Comparison of ENCODE assay signal across 13 cellular contexts in genomic region chr1:154000420-154000819, GRCh38. TPM values are rescaled to one million over a fixed set of nuclear protein-coding genes. Genes with fewer than 3 reads are reported as not detected.
A peak's percentile ranks its signal among the peaks of the same experiment; 100 is the strongest.
DNase-seq lines count a peak whose midpoint lies in the region; ATAC-seq, FAIRE-seq and TF ChIP-seq lines count a peak whose summit lies in the region.
"Had no signal": no experiment of that assay in that cellular context is flagged by ENCODE, and none has a peak within 500 bp of the region (broad histone marks: within the 10 kb centered on the region; RNA-seq: fewer than 3 reads in every experiment).

No MANE protein-coding gene starts in this region.

- peak; percentile 63 for ATAC-seq in K562
- no peak for ATAC-seq in HG02840 (IDR thresholded peaks at IDR 0.05; ENCODE audit: low FRiP score, unreplicated experiment)
- ATAC-seq: GM12878 had no signal

- DNase-seq in Caco-2: no peak
- DNase-seq in K562 (ENCODE audit: extremely low read depth in 1 of 4, low spot score in 3 of 4): no peak
- no peak for DNase-seq in mesothelial cell of epicardium (ENCODE audit: low spot score in 2 of 2, unreplicated experiment in 2 of 2)
- DNase-seq in KG1 (lab: John Stamatoyannopoulos, UW): no peak
- DNase-seq in NCI-H187 treated with DMSO at 0.1 percent for 48 hours (lab: John Stamatoyannopoulos, UW): no peak
- DNase-seq: DMS79, HCEC 1CT, HFFc6 had no signal

- H3K4me3 Mint-ChIP-seq in Caco-2 (ENCODE audit: unreplicated experiment): no peak overlapping the region
- H3K4me3 Mint-ChIP-seq in mesothelial cell of epicardium: no peak overlapping the region
- H3K4me3 Mint-ChIP-seq: HFFc6 had no signal

- WGBS in K562 (ENCODE audit: insufficient coverage, low coverage, missing lambda C conversion rate): 32% methylated on average over 4 of the region's 4 CpGs

- no peak overlapping the region for H3K9ac ChIP-seq in K562 (ENCODE audit: insufficient read depth in 1 of 2, low read depth in 2 of 2, low read length in 2 of 2)

- H3K36me3 Mint-ChIP-seq in Caco-2 (ENCODE audit: insufficient read depth, unreplicated experiment) (peaks cover 26% of the 10 kb centered on the region), mesothelial cell of epicardium (peaks cover 4% of the 10 kb centered on the region)

- CTCF ChIA-PET in Caco-2 (lab: Charles Lee) (no interaction called here), K562 (lab: Yijun Ruan, JAX; ENCODE audit: low intra/inter-chr PET ratio) (no interaction called here)

- TF ChIP-seq CTCF in Caco-2 (IDR thresholded peaks at IDR 0.05; ENCODE audit: insufficient read depth in 1 of 2, low read depth in 1 of 2, low read length in 1 of 2, severe bottlenecking in 1 of 2, unreplicated experiment in 1 of 2): no peak
- TF ChIP-seq CTCF in K562 (IDR thresholded peaks at IDR 0.05 in 2 of 3, conservative IDR thresholded peaks at IDR 0.05 in 1 of 3; ENCODE audit: insufficient read depth in 2 of 3, low read depth in 1 of 3, low read length in 3 of 3): no peak
- TF ChIP-seq CTCF in mesothelial cell of epicardium (IDR thresholded peaks at IDR 0.05; ENCODE audit: unreplicated experiment): no peak

- no peaks in the 10 kb centered on the region for H4K20me1 ChIP-seq in K562 (replicated peaks; ENCODE audit: control insufficient read depth, insufficient read depth, low read length)

- intact Hi-C loops in Caco-2 (cut with micrococcal nuclease; ENCODE audit: unreplicated experiment) (loop anchor here (5.0 kb wide), 3 partner anchors 102 to 272 kb away; partner anchors contain the start of gene HAX1), K562 (cut with micrococcal nuclease) (no loop called here)

- H3K27ac ChIP-seq in K562 (ENCODE audit: extremely low read depth, low read depth, low read length): no peak overlapping the region
- H3K27ac ChIP-seq: 22Rv1, HL-60 had no signal

- H3K36me3 ChIP-seq in Caco-2 (ENCODE audit: control insufficient read depth, insufficient read depth, low read length) (no peaks in the 10 kb centered on the region), K562 (ENCODE audit: control insufficient read depth, insufficient read depth, low read length) (peaks cover 3% of the 10 kb centered on the region; the same call in 1 of the 3 replicates)

- TF ChIP-seq RAD21 in K562 (CRISPR knock-in tag; conservative IDR thresholded peaks at IDR 0.05 in 1 of 2, IDR thresholded peaks at IDR 0.05 in 1 of 2): no peak

- H3K4me1 ChIP-seq in Caco-2 (peaks cover 32% of the 10 kb centered on the region), K562 (replicated peaks in 1 of 2; ENCODE audit: control insufficient read depth in 2 of 2, insufficient read depth in 2 of 2, low read length in 2 of 2) (no peaks in the 10 kb centered on the region; a peak in 1 of 5 replicates)

- no peak overlapping the region for H3K4me3 ChIP-seq in Caco-2 (ENCODE audit: low read depth, low read length)
- H3K4me3 ChIP-seq in K562: no peak overlapping the region
- H3K4me3 ChIP-seq: GM12878 had no signal

- H2AFZ ChIP-seq in K562 (ENCODE audit: low read depth, low read length): no peak overlapping the region

- H3K4me1 Mint-ChIP-seq in Caco-2 (ENCODE audit: low read depth, unreplicated experiment): peaks cover 16% of the 10 kb centered on the region
- H3K4me1 Mint-ChIP-seq in mesothelial cell of epicardium: peaks cover 19% of the 10 kb centered on the region

- no peaks in the 10 kb centered on the region for H3K9me1 ChIP-seq in K562 (ENCODE audit: control insufficient read depth, insufficient read depth, low read length)

- no peak for TF ChIP-seq POLR2A in K562 (conservative IDR thresholded peaks at IDR 0.05)

- H3K9me3 Mint-ChIP-seq in Caco-2 (ENCODE audit: unreplicated experiment) (peaks cover 4% of the 10 kb centered on the region), mesothelial cell of epicardium (no peaks in the 10 kb centered on the region)
- H3K9me3 Mint-ChIP-seq: HFFc6 had no signal

- POLR2A ChIA-PET in Caco-2 (lab: Charles Lee) (no interaction called here), K562 (lab: Yijun Ruan, JAX) (interaction anchor here (0.6 to 6.0 kb wide), 4 partner anchors 8 to 468 kb away, joined by 3 to 83 read pairs (median 3); partner anchors contain the start of gene RPS27)

- no peak for TF ChIP-seq EP300 in K562 (IDR thresholded peaks at IDR 0.05; ENCODE audit: low read length)

- 0 out of 2 replicates have a peak, but pooled peaks cover 4% of the 10 kb centered on the region for H3K9me3 ChIP-seq in Caco-2
- H3K9me3 ChIP-seq in K562 (replicated peaks; ENCODE audit: control insufficient read depth, insufficient read depth, low read depth, low read length): no peaks in the 10 kb centered on the region

- BruUV-seq in Caco-2 (replicated peaks; lab: Mats Ljungman, UMichigan) (no TSS peak), K562 (replicated peaks; lab: Mats Ljungman, UMichigan) (no TSS peak)

- H3K4me2 ChIP-seq in K562 (ENCODE audit: insufficient read depth, low read length): no peak overlapping the region

- in situ Hi-C loops in K562 (cut with MboI): no loop called here

- FAIRE-seq in K562 (lab: Jason Lieb, UNC): no peak
- FAIRE-seq: GM12878, GM18507 had no signal

- H3K27me3 Mint-ChIP-seq in Caco-2 (ENCODE audit: insufficient read depth, unreplicated experiment) (no peaks in the 10 kb centered on the region), mesothelial cell of epicardium (ENCODE audit: low read depth) (no peaks in the 10 kb centered on the region)

- H3K79me2 ChIP-seq in K562 (ENCODE audit: control insufficient read depth, insufficient read depth, low read length): no peaks in the 10 kb centered on the region

- no peaks in the 10 kb centered on the region for H3K27me3 ChIP-seq in Caco-2 (replicated peaks; ENCODE audit: control insufficient read depth, insufficient read depth, low read length)
- no peaks in the 10 kb centered on the region for H3K27me3 ChIP-seq in K562 (ENCODE audit: control insufficient read depth in 2 of 2, insufficient read depth in 2 of 2, low read length in 2 of 2)

- peak overlapping the region; percentile 97 for H3K27ac Mint-ChIP-seq in Caco-2 (ENCODE audit: unreplicated experiment)
- H3K27ac Mint-ChIP-seq in mesothelial cell of epicardium: peak overlapping the region; percentile 97
- H3K27ac Mint-ChIP-seq: HFFc6 had no signal

RNA-seq across cellular contexts. Expression of gene RPS27, which starts 9.9 kb away (rescaled TPM):
- 2,648 and 2,676 TPM in 2 replicates for total RNA-seq in Caco-2 (2022)
- total RNA-seq in K562 (2011; cell fraction: chromatin; rRNA removed; ENCODE audit: low replicate concordance): 416 and 654 TPM in 2 replicates
- total RNA-seq in K562 (2011; cell fraction: nucleolus; rRNA removed): 1,097 and 1,212 TPM in 2 replicates
- total RNA-seq in K562 (2011; cell fraction: nucleoplasm; rRNA removed): 1,445 and 2,827 TPM in 2 replicates
- 2,623 and 3,670 TPM in 2 replicates for total RNA-seq in K562 (2014; rRNA removed)
- 9,218 and 10,330 TPM in 2 replicates for total RNA-seq in K562 (2014; rRNA removed; fragmentation: Illumina TruSeq; extraction: Trizol)
- 6,260 and 6,706 TPM in 2 replicates for total RNA-seq in K562 (2015; rRNA removed; fragmentation: Illumina TruSeq; extraction: Trizol)
- total RNA-seq in K562 (2021): 2,091 and 2,307 TPM in 2 replicates
- 9,377 and 10,263 TPM in 2 replicates for polyA plus RNA-seq in K562 (2011; rRNA removed)
- 4,075 and 4,977 TPM in 2 replicates for polyA plus RNA-seq in K562 (2011; cell fraction: cytosol; rRNA removed)
- 2,986 and 4,801 TPM in 2 replicates for polyA plus RNA-seq in K562 (2011; cell fraction: nucleus; rRNA removed)
- 8,193 and 8,500 TPM in 2 replicates for polyA plus RNA-seq in K562 (2012)
- 9,201 and 9,484 TPM in 2 replicates for polyA plus RNA-seq in K562 (2014; fragmentation: Illumina TruSeq; extraction: Trizol)
- polyA plus RNA-seq in K562 (2014; fragmentation: Nextera tagmentation; extraction: Ambion mirVana): 1,000 to 10,000 TPM; 6,302 to 8,843 TPM
- polyA plus RNA-seq in K562 (2014; rRNA removed): 6,001 and 6,844 TPM in 2 replicates
- polyA minus RNA-seq in K562 (2011; rRNA and poly(A)+ RNA removed): 764 and 943 TPM in 2 replicates
- 469 and 481 TPM in 2 replicates for polyA minus RNA-seq in K562 (2011; cell fraction: cytosol; rRNA and poly(A)+ RNA removed)
- 274 and 543 TPM in 2 replicates for polyA minus RNA-seq in K562 (2011; cell fraction: nucleus; rRNA and poly(A)+ RNA removed)
- total RNA-seq in mesothelial cell of epicardium: 2,145 to 2,266 TPM (median 2,211 TPM) in 3 replicates

RNA-seq across cellular contexts. Expression of gene RAB13, which starts 14.3 kb away (rescaled TPM):
- total RNA-seq in Caco-2 (2022): 77.4 and 79.3 TPM in 2 replicates
- 18.1 and 19.7 TPM in 2 replicates for total RNA-seq in K562 (2011; cell fraction: chromatin; rRNA removed; ENCODE audit: low replicate concordance)
- 11.4 and 14.2 TPM in 2 replicates for total RNA-seq in K562 (2011; cell fraction: nucleolus; rRNA removed)
- 15.5 and 25.3 TPM in 2 replicates for total RNA-seq in K562 (2011; cell fraction: nucleoplasm; rRNA removed)
- 29.0 and 32.3 TPM in 2 replicates for total RNA-seq in K562 (2014; rRNA removed)
- 33.5 and 37.2 TPM in 2 replicates for total RNA-seq in K562 (2014; rRNA removed; fragmentation: Illumina TruSeq; extraction: Trizol)
- 37.2 and 39.8 TPM in 2 replicates for total RNA-seq in K562 (2015; rRNA removed; fragmentation: Illumina TruSeq; extraction: Trizol)
- total RNA-seq in K562 (2021): 53.4 and 66.2 TPM in 2 replicates
- 42.2 and 62.0 TPM in 2 replicates for polyA plus RNA-seq in K562 (2011; rRNA removed)
- polyA plus RNA-seq in K562 (2011; cell fraction: cytosol; rRNA removed): 34.9 and 37.6 TPM in 2 replicates
- 16.6 and 18.3 TPM in 2 replicates for polyA plus RNA-seq in K562 (2011; cell fraction: nucleus; rRNA removed)
- 146 and 152 TPM in 2 replicates for polyA plus RNA-seq in K562 (2012)
- polyA plus RNA-seq in K562 (2014; fragmentation: Illumina TruSeq; extraction: Trizol): 91.4 and 100 TPM in 2 replicates
- 10 to 100 TPM; 22.3 to 28.6 TPM for polyA plus RNA-seq in K562 (2014; fragmentation: Nextera tagmentation; extraction: Ambion mirVana)
- 68.4 and 80.2 TPM in 2 replicates for polyA plus RNA-seq in K562 (2014; rRNA removed)
- polyA minus RNA-seq in K562 (2011; rRNA and poly(A)+ RNA removed): 47.3 and 54.9 TPM in 2 replicates
- polyA minus RNA-seq in K562 (2011; cell fraction: cytosol; rRNA and poly(A)+ RNA removed): 20.3 and 21.0 TPM in 2 replicates
- 7.7 and 10.7 TPM in 2 replicates for polyA minus RNA-seq in K562 (2011; cell fraction: nucleus; rRNA and poly(A)+ RNA removed)
- 87.7 to 92.0 TPM (median 90.2 TPM) in 3 replicates for total RNA-seq in mesothelial cell of epicardium

RNA-seq across cellular contexts. Expression of gene JTB, which starts 22.9 kb away (rescaled TPM):
- total RNA-seq in Caco-2 (2022): 123 and 124 TPM in 2 replicates
- 85.7 and 116 TPM in 2 replicates for total RNA-seq in K562 (2011; cell fraction: chromatin; rRNA removed; ENCODE audit: low replicate concordance)
- 157 and 164 TPM in 2 replicates for total RNA-seq in K562 (2011; cell fraction: nucleolus; rRNA removed)
- total RNA-seq in K562 (2011; cell fraction: nucleoplasm; rRNA removed): 138 and 163 TPM in 2 replicates
- total RNA-seq in K562 (2014; rRNA removed): 284 and 308 TPM in 2 replicates
- 151 and 152 TPM in 2 replicates for total RNA-seq in K562 (2014; rRNA removed; fragmentation: Illumina TruSeq; extraction: Trizol)
- 125 and 131 TPM in 2 replicates for total RNA-seq in K562 (2015; rRNA removed; fragmentation: Illumina TruSeq; extraction: Trizol)
- 210 and 231 TPM in 2 replicates for total RNA-seq in K562 (2021)
- polyA plus RNA-seq in K562 (2011; rRNA removed): 214 and 229 TPM in 2 replicates
- 262 and 324 TPM in 2 replicates for polyA plus RNA-seq in K562 (2011; cell fraction: cytosol; rRNA removed)
- 188 and 255 TPM in 2 replicates for polyA plus RNA-seq in K562 (2011; cell fraction: nucleus; rRNA removed)
- polyA plus RNA-seq in K562 (2012): 144 and 178 TPM in 2 replicates
- polyA plus RNA-seq in K562 (2014; fragmentation: Illumina TruSeq; extraction: Trizol): 108 and 134 TPM in 2 replicates
- polyA plus RNA-seq in K562 (2014; fragmentation: Nextera tagmentation; extraction: Ambion mirVana): 10 to 100 TPM; 24.7 to 36.7 TPM
- 263 and 286 TPM in 2 replicates for polyA plus RNA-seq in K562 (2014; rRNA removed)
- polyA minus RNA-seq in K562 (2011; rRNA and poly(A)+ RNA removed): 63.0 and 69.5 TPM in 2 replicates
- polyA minus RNA-seq in K562 (2011; cell fraction: cytosol; rRNA and poly(A)+ RNA removed): 53.1 and 69.1 TPM in 2 replicates
- 32.9 and 38.3 TPM in 2 replicates for polyA minus RNA-seq in K562 (2011; cell fraction: nucleus; rRNA and poly(A)+ RNA removed)
- 67.6 to 74.1 TPM (median 72.1 TPM) in 3 replicates for total RNA-seq in mesothelial cell of epicardium

RNA-seq across cellular contexts. Expression of gene CREB3L4, which starts 32.7 kb away (rescaled TPM):
- total RNA-seq in Caco-2 (2022): 9.0 and 9.8 TPM in 2 replicates
- 34.5 and 62.3 TPM in 2 replicates for total RNA-seq in K562 (2011; cell fraction: chromatin; rRNA removed; ENCODE audit: low replicate concordance)
- 45.7 and 50.8 TPM in 2 replicates for total RNA-seq in K562 (2011; cell fraction: nucleolus; rRNA removed)
- 31.9 and 42.5 TPM in 2 replicates for total RNA-seq in K562 (2011; cell fraction: nucleoplasm; rRNA removed)
- 13.5 and 13.9 TPM in 2 replicates for total RNA-seq in K562 (2014; rRNA removed)
- total RNA-seq in K562 (2014; rRNA removed; fragmentation: Illumina TruSeq; extraction: Trizol): 10.7 and 11.3 TPM in 2 replicates
- total RNA-seq in K562 (2015; rRNA removed; fragmentation: Illumina TruSeq; extraction: Trizol): 9.6 and 9.9 TPM in 2 replicates
- 11.1 and 12.7 TPM in 2 replicates for total RNA-seq in K562 (2021)
- polyA plus RNA-seq in K562 (2011; rRNA removed): 18.6 and 23.7 TPM in 2 replicates
- 22.6 and 23.0 TPM in 2 replicates for polyA plus RNA-seq in K562 (2011; cell fraction: cytosol; rRNA removed)
- 62.9 and 71.1 TPM in 2 replicates for polyA plus RNA-seq in K562 (2011; cell fraction: nucleus; rRNA removed)
- polyA plus RNA-seq in K562 (2012): 10.1 and 29.4 TPM in 2 replicates
- polyA plus RNA-seq in K562 (2014; fragmentation: Illumina TruSeq; extraction: Trizol): 13.9 and 14.3 TPM in 2 replicates
- polyA plus RNA-seq in K562 (2014; fragmentation: Nextera tagmentation; extraction: Ambion mirVana): 10 to 100 TPM; 13.3 to 17.2 TPM
- polyA plus RNA-seq in K562 (2014; rRNA removed): 16.6 and 17.7 TPM in 2 replicates
- 15.3 and 15.8 TPM in 2 replicates for polyA minus RNA-seq in K562 (2011; rRNA and poly(A)+ RNA removed)
- polyA minus RNA-seq in K562 (2011; cell fraction: cytosol; rRNA and poly(A)+ RNA removed): 8.3 and 8.4 TPM in 2 replicates
- polyA minus RNA-seq in K562 (2011; cell fraction: nucleus; rRNA and poly(A)+ RNA removed): 13.9 and 19.8 TPM in 2 replicates
- 29.9 to 33.1 TPM (median 31.1 TPM) in 3 replicates for total RNA-seq in mesothelial cell of epicardium

RNA-seq across cellular contexts. Expression of gene SLC39A1, which starts 37.1 kb away (rescaled TPM):
- 135 and 150 TPM in 2 replicates for total RNA-seq in Caco-2 (2022)
- 31.6 and 67.2 TPM in 2 replicates for total RNA-seq in K562 (2011; cell fraction: chromatin; rRNA removed; ENCODE audit: low replicate concordance)
- total RNA-seq in K562 (2011; cell fraction: nucleolus; rRNA removed): 106 and 118 TPM in 2 replicates
- 87.4 and 103 TPM in 2 replicates for total RNA-seq in K562 (2011; cell fraction: nucleoplasm; rRNA removed)
- 81.1 and 88.3 TPM in 2 replicates for total RNA-seq in K562 (2014; rRNA removed)
- total RNA-seq in K562 (2014; rRNA removed; fragmentation: Illumina TruSeq; extraction: Trizol): 43.0 and 45.3 TPM in 2 replicates
- 62.5 and 62.7 TPM in 2 replicates for total RNA-seq in K562 (2015; rRNA removed; fragmentation: Illumina TruSeq; extraction: Trizol)
- 70.2 and 70.6 TPM in 2 replicates for total RNA-seq in K562 (2021)
- polyA plus RNA-seq in K562 (2011; rRNA removed): 52.9 and 61.3 TPM in 2 replicates
- polyA plus RNA-seq in K562 (2011; cell fraction: cytosol; rRNA removed): 98.7 and 108 TPM in 2 replicates
- 34.7 and 36.6 TPM in 2 replicates for polyA plus RNA-seq in K562 (2011; cell fraction: nucleus; rRNA removed)
- 65.9 and 66.7 TPM in 2 replicates for polyA plus RNA-seq in K562 (2012)
- 72.8 and 84.3 TPM in 2 replicates for polyA plus RNA-seq in K562 (2014; fragmentation: Illumina TruSeq; extraction: Trizol)
- 10 to 100 TPM in 1 of 2 experiments, 1 to 10 TPM in 1; 9.9 to 12.9 TPM for polyA plus RNA-seq in K562 (2014; fragmentation: Nextera tagmentation; extraction: Ambion mirVana)
- 69.5 and 76.1 TPM in 2 replicates for polyA plus RNA-seq in K562 (2014; rRNA removed)
- polyA minus RNA-seq in K562 (2011; rRNA and poly(A)+ RNA removed): 43.9 and 46.0 TPM in 2 replicates
- 37.1 and 42.1 TPM in 2 replicates for polyA minus RNA-seq in K562 (2011; cell fraction: cytosol; rRNA and poly(A)+ RNA removed)
- polyA minus RNA-seq in K562 (2011; cell fraction: nucleus; rRNA and poly(A)+ RNA removed): 15.1 and 25.0 TPM in 2 replicates
- total RNA-seq in mesothelial cell of epicardium: 73.3 to 76.3 TPM (median 73.9 TPM) in 3 replicates
